In genomic region chr17:1966274-1967086, GRCh38 we compare ENCODE assay signal across 16 cellular contexts. TPM values are rescaled to one million over a fixed set of nuclear protein-coding genes. Genes with fewer than 3 reads are reported as not detected.
DNase-seq lines count a peak whose midpoint lies in the region; ATAC-seq, FAIRE-seq and TF ChIP-seq lines count a peak whose summit lies in the region.
"Had no signal": no experiment of that assay in that cellular context is flagged by ENCODE, and none has a peak within 500 bp of the region (broad histone marks: within the 10 kb centered on the region; RNA-seq: fewer than 3 reads in every experiment).

No MANE protein-coding gene starts in this region.

- peak overlapping the region; percentile 16 to 55 (median 38) for H3K27ac ChIP-seq in pancreas
- H3K27ac ChIP-seq: adrenal gland, GM23248, heart right ventricle, lower lobe of right lung had no signal

- no peaks in the 10 kb centered on the region for H3K36me3 ChIP-seq in pancreas
- H3K36me3 ChIP-seq: adrenal gland, BE2C, heart right ventricle, lower lobe of right lung had no signal

- H3K4me3 ChIP-seq in pancreas: no peak overlapping the region
- H3K4me3 ChIP-seq: adrenal gland, GM23248, heart right ventricle, lower lobe of right lung had no signal

- no peak for TF ChIP-seq CTCF in pancreas (IDR thresholded peaks at IDR 0.05)

- H3K27me3 ChIP-seq in pancreas: no peaks in the 10 kb centered on the region
- H3K27me3 ChIP-seq: adrenal gland, BE2C had no signal

- 65 to 66% methylated on average over 12 of the region's 12 CpGs for WGBS in pancreas, 2 donors

- no peaks in the 10 kb centered on the region for H3K4me1 ChIP-seq in pancreas
- H3K4me1 ChIP-seq: adrenal gland, lower lobe of right lung had no signal

- ATAC-seq in pancreas: peak; percentile 13 to 66 (median 35)
- ATAC-seq in HG02678 (IDR thresholded peaks at IDR 0.05; ENCODE audit: unreplicated experiment): no peak
- ATAC-seq: heart right ventricle had no signal

- intact Hi-C loops in pancreas (cut with DNase I): no loop called here

- DNase-seq in G401 (ENCODE audit: low spot score) (peak; percentile 15), NCI-H2171 treated with DMSO at 0.1 percent for 48 hours (lab: John Stamatoyannopoulos, UW) (peak; percentile 86), cerebellar cortex (ENCODE audit: low spot score) (peak; percentile 46), pancreas (no peak), DMS 273 treated with DMSO at 0.1 percent for 48 hours (lab: John Stamatoyannopoulos, UW) (no peak), hepatic stellate cell (ENCODE audit: low spot score) (no peak), activated T-cell treated with anti-CD3 and anti-CD28 coated beads for 4 hours (no peak)
- DNase-seq: activated CD4-positive, CD25-positive, alpha-beta regulatory T cell treated with anti-CD3 and anti-CD28 coated beads, Interleukin-2, amount 50 U/mL, for 72 hours; adrenal gland; BE2C; effector memory CD4-positive, alpha-beta T cell; GM23248; heart right ventricle; lower lobe of right lung; SIG-M5 had no signal

- FAIRE-seq in pancreas (lab: Jason Lieb, UNC): no peak

- in situ Hi-C loops in G401 (cut with HindIII; ENCODE audit: low sequenced_read_pairs): no loop called here

- H3K9me3 ChIP-seq in pancreas: no peaks in the 10 kb centered on the region
- H3K9me3 ChIP-seq: adrenal gland, BE2C, heart right ventricle, lower lobe of right lung had no signal

RNA-seq across cellular contexts. Expression of gene RTN4RL1, which starts 58.7 kb away (rescaled TPM):
- 65.0 and 65.6 TPM in 2 replicates for total RNA-seq in G401 (2014; rRNA removed; shearing (Covaris generic))
- 1 to 10 TPM in 4 of 6 donors, under 1 TPM in 2; 0.93 to 3.6 (median 1.7) TPM for total RNA-seq in pancreas
- 1 to 10 TPM; 3.0 to 3.1 TPM for polyA plus RNA-seq in pancreas
- polyA plus RNA-seq: GM23248 had no signal

Comparison
In these comparisons a context has a peak if more than half of its experiments do, and no peak if none do; other contexts are left out.
1. DNase-seq: peak in G401 (single experiment), NCI-H2171 treated with DMSO at 0.1 percent for 48 hours (single experiment) and cerebellar cortex (single experiment); none in pancreas (0 of 6), DMS 273 treated with DMSO at 0.1 percent for 48 hours (single experiment), hepatic stellate cell (single experiment) and activated T-cell treated with anti-CD3 and anti-CD28 coated beads for 4 hours (single experiment).
2. RNA of gene RTN4RL1, which starts 58.7 kb away (total RNA-seq): 65.0 to 65.6 TPM in G401; 0.93 to 3.6 TPM in pancreas; every median in the first group is over 10 times any median in the second.